21 cellular contexts compared by ENCODE assay signal in the genomic region with DNA sequence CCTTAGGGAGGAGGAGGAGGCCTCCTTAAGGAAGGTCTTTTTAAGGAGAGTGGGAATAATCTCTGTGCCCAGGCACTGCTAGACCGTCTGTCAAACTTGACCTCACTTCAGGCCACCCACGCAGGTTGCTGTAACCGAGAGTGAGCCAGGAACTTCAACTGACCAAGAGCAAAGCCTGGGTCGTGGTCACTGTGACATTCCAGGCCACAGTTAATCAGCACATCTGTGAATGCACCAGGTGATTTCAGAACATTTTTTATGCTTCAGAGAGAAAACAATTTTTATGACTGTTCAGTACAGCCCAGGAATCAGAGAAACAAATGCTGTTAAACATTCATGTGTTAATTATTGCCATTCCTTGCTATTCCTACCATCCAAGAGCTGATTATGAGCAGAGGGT.
"Had no signal": no experiment of that assay in that cellular context is flagged by ENCODE, and none has a peak within 500 bp of the region (broad histone marks: within the 10 kb centered on the region; RNA-seq: fewer than 3 reads in every experiment).

No MANE protein-coding gene starts in this region.

- H3K36me3 ChIP-seq: cardiac muscle cell, esophagus muscularis mucosa, heart right ventricle, right lobe of liver, upper lobe of left lung had no signal

- H3K27ac Mint-ChIP-seq: activated naive CD8-positive, alpha-beta T cell; activated T-cell treated with anti-CD3 and anti-CD28 coated beads, Interleukin-2, amount 50 U/mL, for 72 hours; mesothelial cell of epicardium; naive thymus-derived CD4-positive, alpha-beta T cell; T-helper 17 cell; WTC11 had no signal

- H3K4me3 Mint-ChIP-seq: activated naive CD8-positive, alpha-beta T cell; activated T-cell treated with anti-CD3 and anti-CD28 coated beads, Interleukin-2, amount 50 U/mL, for 72 hours; brain; effector memory CD8-positive, alpha-beta T cell; mesothelial cell of epicardium; naive thymus-derived CD4-positive, alpha-beta T cell; neural crest cell; T-helper 17 cell; WTC11 had no signal

- H3K9me3 ChIP-seq: esophagus muscularis mucosa, heart right ventricle, right lobe of liver, upper lobe of left lung had no signal

- DNase-seq: aorta, cortex of kidney, foreskin keratinocyte, mammary epithelial cell, T1000, upper lobe of left lung had no signal

- H3K27me3 ChIP-seq: cardiac muscle cell, esophagus muscularis mucosa, foreskin keratinocyte, right lobe of liver, upper lobe of left lung had no signal

- ATAC-seq: effector memory CD8-positive, alpha-beta T cell; stimulated activated naive CD8-positive, alpha-beta T cell treated with anti-CD3 and anti-CD28 coated beads, Interleukin-15, Interleukin-2, amounts not matched to agents 100 U/mL and 50 U/mL, for 24 hours; T-helper 17 cell had no signal

- H3K27ac ChIP-seq: cardiac muscle cell, esophagus muscularis mucosa, foreskin keratinocyte, heart right ventricle, skin epidermis, upper lobe of left lung had no signal

- H3K9me3 Mint-ChIP-seq: activated T-cell treated with anti-CD3 and anti-CD28 coated beads, Interleukin-2, amount 50 U/mL, for 72 hours; effector memory CD8-positive, alpha-beta T cell; mesothelial cell of epicardium; WTC11 had no signal

- H3K36me3 Mint-ChIP-seq: activated naive CD8-positive, alpha-beta T cell; brain; mesothelial cell of epicardium; naive thymus-derived CD4-positive, alpha-beta T cell; WTC11 had no signal

- H3K4me3 ChIP-seq: cardiac muscle cell, esophagus muscularis mucosa, heart right ventricle, right lobe of liver, skin epidermis, upper lobe of left lung had no signal

- H3K4me1 ChIP-seq: foreskin keratinocyte, heart right ventricle had no signal
